22 cellular contexts compared by ENCODE assay signal in genomic region chr1:66768935-66769334, GRCh38. TPM values are rescaled to one million over a fixed set of nuclear protein-coding genes. Genes with fewer than 3 reads are reported as not detected.
DNase-seq lines count a peak whose midpoint lies in the region; ATAC-seq and TF ChIP-seq lines count a peak whose summit lies in the region.
"Had no signal": no experiment of that assay in that cellular context is flagged by ENCODE, and none has a peak within 500 bp of the region (broad histone marks: within the 10 kb centered on the region; RNA-seq: fewer than 3 reads in every experiment).

No MANE protein-coding gene starts in this region.

- no peaks in the 10 kb centered on the region for H3K9me3 ChIP-seq in CD4-positive, alpha-beta memory T cell (ENCODE audit: control insufficient read depth in 1 of 2, low read length in 2 of 2)
- H3K9me3 ChIP-seq in MM.1S (replicated peaks; ENCODE audit: insufficient read depth, low read length): no peaks in the 10 kb centered on the region
- no peaks in the 10 kb centered on the region for H3K9me3 ChIP-seq in BE2C
- H3K9me3 ChIP-seq: breast epithelium, pancreas, thyroid gland had no signal

- H4K20me1 ChIP-seq in MM.1S (ENCODE audit: insufficient read depth, low read length): no peaks in the 10 kb centered on the region

- no peak for DNase-seq in activated CD4-positive, alpha-beta T cell treated with anti-CD3 and anti-CD28 coated beads, Interleukin-2, amount 10 ng/mL, durations not matched to agents 7 days and 5 days
- DNase-seq in activated CD4-positive, alpha-beta T cell treated with anti-CD3 and anti-CD28 coated beads, Interleukin-2, amount 50 U/mL, for 4 hours: no peak
- DNase-seq in CD4-positive, alpha-beta memory T cell: no peak
- peak; percentile 81 for DNase-seq in MM.1S
- DNase-seq in BE2C: no peak
- DNase-seq in NCI-H524 (lab: John Stamatoyannopoulos, UW): no peak
- DNase-seq in H4 (ENCODE audit: low spot score): no peak
- DNase-seq: activated CD4-positive, alpha-beta T cell treated with anti-CD3 and anti-CD28 coated beads for 4 hours; activated T-cell treated with anti-CD3 and anti-CD28 coated beads, Interleukin-2, amount 50 U/mL, for 1 hour; DMS153; glutamatergic neuron; mammary epithelial cell; NCI-H146; pancreas; thyroid gland had no signal

- H3K36me3 ChIP-seq in CD4-positive, alpha-beta memory T cell (ENCODE audit: insufficient read depth, low read length): no peaks in the 10 kb centered on the region
- no peaks in the 10 kb centered on the region for H3K36me3 ChIP-seq in MM.1S (replicated peaks; ENCODE audit: insufficient read depth, low read length)
- no peaks in the 10 kb centered on the region for H3K36me3 ChIP-seq in BE2C
- H3K36me3 ChIP-seq: breast epithelium, pancreas, thyroid gland had no signal

- no peak overlapping the region for H3K4me3 ChIP-seq in CD4-positive, alpha-beta memory T cell (ENCODE audit: low read length in 2 of 2)
- H3K4me3 ChIP-seq in MM.1S (ENCODE audit: low read length) (peak overlapping the region; percentile 56; the same call in 1 of the 2 replicates), BE2C (ENCODE audit: low read depth, low read length) (no peak overlapping the region)
- H3K4me3 ChIP-seq: breast epithelium, coronary artery, pancreas, thyroid gland had no signal

- H3K4me3 Mint-ChIP-seq in activated CD4-positive, alpha-beta T cell treated with anti-CD3 and anti-CD28 coated beads, Interleukin-2, amount 10 ng/mL, durations not matched to agents 7 days and 5 days: peak overlapping the region; percentile 58
- peak overlapping the region in 7 of 8 donors; percentile 36 to 88 (median 83) for H3K4me3 Mint-ChIP-seq in CD4-positive, alpha-beta memory T cell
- peak overlapping the region; percentile 80 for H3K4me3 Mint-ChIP-seq in activated T-helper 17 cell treated with anti-CD3 and anti-CD28 coated beads, Interleukin-2, amount 50 U/mL, for 72 hours

- no peak overlapping the region for H2AFZ ChIP-seq in MM.1S (ENCODE audit: low read length)

- TF ChIP-seq CTCF in MM.1S (IDR thresholded peaks at IDR 0.05; ENCODE audit: low read length): no peak
- no peak for TF ChIP-seq CTCF in BE2C (IDR thresholded peaks at IDR 0.05; ENCODE audit: low read depth, low read length)

- no peaks in the 10 kb centered on the region for H3K27me3 ChIP-seq in CD4-positive, alpha-beta memory T cell (ENCODE audit: insufficient read depth, low read length)
- H3K27me3 ChIP-seq in MM.1S (replicated peaks; ENCODE audit: insufficient read depth, low read length) (no peaks in the 10 kb centered on the region), BE2C (no peaks in the 10 kb centered on the region)
- H3K27me3 ChIP-seq: breast epithelium, pancreas, thyroid gland had no signal

- H3K27ac ChIP-seq in CD4-positive, alpha-beta memory T cell (ENCODE audit: low read depth, low read length): no peak overlapping the region
- peak overlapping the region; percentile 74; the same call in 1 of the 2 replicates for H3K27ac ChIP-seq in MM.1S (ENCODE audit: low read length)
- H3K27ac ChIP-seq: breast epithelium, coronary artery, HL-60, pancreas, thyroid gland had no signal

- H3K4me1 ChIP-seq in CD4-positive, alpha-beta memory T cell (ENCODE audit: insufficient read depth, low read length): peaks cover 22% of the 10 kb centered on the region
- H3K4me1 ChIP-seq in MM.1S (ENCODE audit: low read length): peaks cover 45% of the 10 kb centered on the region
- no peaks in the 10 kb centered on the region for H3K4me1 ChIP-seq in BE2C
- H3K4me1 ChIP-seq: breast epithelium, pancreas, thyroid gland had no signal

- peaks cover 3% of the 10 kb centered on the region for H3K9me3 Mint-ChIP-seq in activated CD4-positive, alpha-beta T cell treated with anti-CD3 and anti-CD28 coated beads, Interleukin-2, amount 10 ng/mL, durations not matched to agents 7 days and 5 days
- H3K9me3 Mint-ChIP-seq in CD4-positive, alpha-beta memory T cell: no peaks in the 10 kb centered on the region
- H3K9me3 Mint-ChIP-seq in activated T-helper 17 cell treated with anti-CD3 and anti-CD28 coated beads, Interleukin-2, amount 50 U/mL, for 72 hours: no peaks in the 10 kb centered on the region

- intact Hi-C loops in CD4-positive, alpha-beta memory T cell (cut with micrococcal nuclease): loop anchor here (5.0 to 10.0 kb wide), 3 partner anchors 213 to 666 kb away; partner anchors contain the start of genes SERBP1 and SLC35D1

- H3K27ac Mint-ChIP-seq in activated CD4-positive, alpha-beta T cell treated with anti-CD3 and anti-CD28 coated beads, Interleukin-2, amount 10 ng/mL, durations not matched to agents 7 days and 5 days: peak overlapping the region; percentile 65
- peak overlapping the region in 4 of 7 donors; percentile 68 to 91 (median 80) for H3K27ac Mint-ChIP-seq in CD4-positive, alpha-beta memory T cell
- peak overlapping the region; percentile 87 for H3K27ac Mint-ChIP-seq in activated T-helper 17 cell treated with anti-CD3 and anti-CD28 coated beads, Interleukin-2, amount 50 U/mL, for 72 hours

- POLR2A ChIA-PET in activated CD4-positive, alpha-beta T cell treated with anti-CD3 and anti-CD28 coated beads, Interleukin-2, amount 10 ng/mL, durations not matched to agents 7 days and 5 days (lab: Charles Lee): no interaction called here
- POLR2A ChIA-PET in CD4-positive, alpha-beta memory T cell (lab: Charles Lee; ENCODE audit: partially characterized antibody): interaction anchor here (1.3 to 1.7 kb wide), 2 partner anchors 156 to 162 kb away, joined by 10 read pairs; partner anchors contain the start of genes DNAI4 and MIER1

- no peaks in the 10 kb centered on the region for H3K36me3 Mint-ChIP-seq in activated CD4-positive, alpha-beta T cell treated with anti-CD3 and anti-CD28 coated beads, Interleukin-2, amount 10 ng/mL, durations not matched to agents 7 days and 5 days (ENCODE audit: low read depth)
- H3K36me3 Mint-ChIP-seq in CD4-positive, alpha-beta memory T cell: no peaks in the 10 kb centered on the region
- no peaks in the 10 kb centered on the region for H3K36me3 Mint-ChIP-seq in activated T-helper 17 cell treated with anti-CD3 and anti-CD28 coated beads, Interleukin-2, amount 50 U/mL, for 72 hours (ENCODE audit: low read depth)

- H3K79me2 ChIP-seq in MM.1S (ENCODE audit: low read length): no peaks in the 10 kb centered on the region

- H3K4me2 ChIP-seq in MM.1S (ENCODE audit: low read depth, low read length): peak overlapping the region; percentile 92

- H3F3A ChIP-seq in MM.1S (ENCODE audit: insufficient read depth, low read length): peaks cover 19% of the 10 kb centered on the region

- ATAC-seq in activated T-helper 17 cell treated with anti-CD3 and anti-CD28 coated beads, Interleukin-2, amount 50 U/mL, for 72 hours (replicated peaks): no peak
- ATAC-seq: pancreas, sciatic nerve had no signal

- H3K4me1 Mint-ChIP-seq in activated CD4-positive, alpha-beta T cell treated with anti-CD3 and anti-CD28 coated beads, Interleukin-2, amount 10 ng/mL, durations not matched to agents 7 days and 5 days: peaks cover 26% of the 10 kb centered on the region
- peaks cover 19 to 28% (median 24%) of the 10 kb centered on the region in 4 donors for H3K4me1 Mint-ChIP-seq in CD4-positive, alpha-beta memory T cell
- peaks cover 22% of the 10 kb centered on the region for H3K4me1 Mint-ChIP-seq in activated T-helper 17 cell treated with anti-CD3 and anti-CD28 coated beads, Interleukin-2, amount 50 U/mL, for 72 hours

- no peaks in the 10 kb centered on the region for H3K9me2 ChIP-seq in MM.1S (replicated peaks; ENCODE audit: insufficient read depth, low read length)

- CTCF ChIA-PET in activated CD4-positive, alpha-beta T cell treated with anti-CD3 and anti-CD28 coated beads, Interleukin-2, amount 10 ng/mL, durations not matched to agents 7 days and 5 days (lab: Charles Lee): no interaction called here
- CTCF ChIA-PET in CD4-positive, alpha-beta memory T cell (lab: Charles Lee; ENCODE audit: partially characterized antibody): interaction anchor here (1.1 to 1.6 kb wide), 6 partner anchors 11 to 441 kb away, joined by 3 to 8 read pairs (median 6); no protein-coding TSS in a partner anchor

- H3K27me3 Mint-ChIP-seq in activated CD4-positive, alpha-beta T cell treated with anti-CD3 and anti-CD28 coated beads, Interleukin-2, amount 10 ng/mL, durations not matched to agents 7 days and 5 days: no peaks in the 10 kb centered on the region
- H3K27me3 Mint-ChIP-seq in CD4-positive, alpha-beta memory T cell: no peaks in the 10 kb centered on the region
- H3K27me3 Mint-ChIP-seq in activated T-helper 17 cell treated with anti-CD3 and anti-CD28 coated beads, Interleukin-2, amount 50 U/mL, for 72 hours: no peaks in the 10 kb centered on the region

- H3K9ac ChIP-seq in MM.1S (ENCODE audit: low read length): peak overlapping the region; percentile 50; the same call in 1 of the 2 replicates

RNA-seq across cellular contexts. Expression of gene DYNLT5, which starts 16.7 kb away (rescaled TPM):
- total RNA-seq in activated CD4-positive, alpha-beta T cell treated with anti-CD3 and anti-CD28 coated beads, Interleukin-2, amount 10 ng/mL, durations not matched to agents 7 days and 5 days: not detected
- total RNA-seq in CD4-positive, alpha-beta memory T cell: not detected
- not detected for polyA plus RNA-seq in CD4-positive, alpha-beta memory T cell
- not detected for total RNA-seq in activated T-helper 17 cell treated with anti-CD3 and anti-CD28 coated beads, Interleukin-2, amount 50 U/mL, for 72 hours
- not detected for polyA plus RNA-seq in BE2C (2012; ENCODE audit: insufficient read depth, insufficient read length, low read depth)
- not detected in 2 replicates for total RNA-seq in H4 (2014; rRNA removed; shearing (Covaris generic))
- total RNA-seq: mammary epithelial cell, MCF 10A had no signal
- polyA plus RNA-seq: mammary epithelial cell had no signal

RNA-seq across cellular contexts. Expression of gene INSL5, which starts 32.1 kb away (rescaled TPM):
- total RNA-seq in activated CD4-positive, alpha-beta T cell treated with anti-CD3 and anti-CD28 coated beads, Interleukin-2, amount 10 ng/mL, durations not matched to agents 7 days and 5 days: not detected
- total RNA-seq in CD4-positive, alpha-beta memory T cell: not detected
- not detected for polyA plus RNA-seq in CD4-positive, alpha-beta memory T cell
- not detected for total RNA-seq in activated T-helper 17 cell treated with anti-CD3 and anti-CD28 coated beads, Interleukin-2, amount 50 U/mL, for 72 hours
- not detected for polyA plus RNA-seq in BE2C (2012; ENCODE audit: insufficient read depth, insufficient read length, low read depth)
- total RNA-seq in H4 (2014; rRNA removed; shearing (Covaris generic)): not detected in 2 replicates
- total RNA-seq: fibroblast of lung, mammary epithelial cell, MCF 10A, pancreas, sciatic nerve, thyroid gland had no signal
- polyA plus RNA-seq: fibroblast of lung, mammary epithelial cell, pancreas had no signal
